11 cellular contexts compared by ENCODE assay signal in genomic region chr9:22203371-22204138, GRCh38.
DNase-seq lines count a peak whose midpoint lies in the region; ATAC-seq and TF ChIP-seq lines count a peak whose summit lies in the region.
"Had no signal": no experiment of that assay in that cellular context is flagged by ENCODE, and none has a peak within 500 bp of the region (broad histone marks: within the 10 kb centered on the region; RNA-seq: fewer than 3 reads in every experiment).

No MANE protein-coding gene starts in this region.

- H3K27me3 ChIP-seq in GM23248 (replicated peaks; ENCODE audit: insufficient read depth) (no peaks in the 10 kb centered on the region), skeletal muscle satellite cell (ENCODE audit: control insufficient read depth, insufficient read depth, low read length) (no peaks in the 10 kb centered on the region)
- H3K27me3 ChIP-seq: foreskin keratinocyte had no signal

- ATAC-seq in GM21390 (IDR thresholded peaks at IDR 0.05; ENCODE audit: unreplicated experiment): no peak
- ATAC-seq: foreskin keratinocyte had no signal

- H3K4me1 ChIP-seq in GM23248 (ENCODE audit: insufficient read depth): peaks cover 14% of the 10 kb centered on the region
- H3K4me1 ChIP-seq in skeletal muscle satellite cell (ENCODE audit: control insufficient read depth, insufficient read depth, low read length): peaks cover 7% of the 10 kb centered on the region

- H3K4me3 ChIP-seq in GM23248: 0 out of 2 replicates have a peak overlapping the region, but pooled peaks have one; percentile 8
- H3K4me3 ChIP-seq in fibroblast of mammary gland (ENCODE audit: control insufficient read depth, low read depth, low read length): no peak overlapping the region
- H3K4me3 ChIP-seq in skeletal muscle satellite cell (ENCODE audit: low read length): no peak overlapping the region
- no peak overlapping the region for H3K4me3 ChIP-seq in coronary artery

- H3K9ac ChIP-seq in GM23248: no peak overlapping the region
- H3K9ac ChIP-seq in skeletal muscle satellite cell (ENCODE audit: low read depth, low read length): no peak overlapping the region

- in situ Hi-C loops in GM23248 (cut with MboI): no loop called here

- H3K4me2 ChIP-seq in GM23248 (ENCODE audit: unreplicated experiment) (peak overlapping the region; percentile 53), skeletal muscle satellite cell (ENCODE audit: low read length) (peak overlapping the region; percentile 21)

- no peaks in the 10 kb centered on the region for H3K9me2 ChIP-seq in GM23248 (ENCODE audit: insufficient read depth)

- 19 to 20% methylated on average over 8 of the region's 8 CpGs for WGBS in GM23248 (ENCODE audit: low coverage in 1 of 2, low lambda C conversion rate in 2 of 2, missing lambda C conversion rate in 2 of 2), 2 experiments

- H3K36me3 ChIP-seq in GM23248 (ENCODE audit: low read depth): no peaks in the 10 kb centered on the region
- no peaks in the 10 kb centered on the region for H3K36me3 ChIP-seq in skeletal muscle satellite cell (ENCODE audit: insufficient read depth, low read length)

- no peaks in the 10 kb centered on the region for H3K79me2 ChIP-seq in GM23248 (ENCODE audit: insufficient read depth)

- no peak overlapping the region for H3K27ac ChIP-seq in GM23248
- H3K27ac ChIP-seq in coronary artery: no peak overlapping the region
- H3K27ac ChIP-seq: foreskin keratinocyte had no signal

- TF ChIP-seq CTCF in fibroblast of mammary gland (conservative IDR thresholded peaks at IDR 0.05; ENCODE audit: control insufficient read depth, insufficient read depth, low read depth, low read length) (no peak), coronary artery (IDR thresholded peaks at IDR 0.05) (no peak)

- peak; percentile 79 for DNase-seq in GM23248
- DNase-seq in OCI-M1 (lab: John Stamatoyannopoulos, UW): peak; percentile 67
- DNase-seq in fibroblast of mammary gland (ENCODE audit: low read depth): peak; percentile 78
- DNase-seq in hippocampal formation (lab: John Stamatoyannopoulos, UW): no peak
- no peak for DNase-seq in coronary artery (ENCODE audit: low spot score)
- no peak for DNase-seq in activated effector memory CD4-positive, alpha-beta T cell treated with anti-CD3 and anti-CD28 coated beads, Interleukin-2, amount 50 U/mL, for 16 hours
- DNase-seq: activated CD4-positive, alpha-beta T cell treated with anti-CD3 and anti-CD28 coated beads, Interleukin-2, amount 50 U/mL, for 48 hours; cerebellar nuclear complex had no signal

- H2AFZ ChIP-seq in GM23248: peak overlapping the region; percentile 72

- H3K9me3 ChIP-seq in GM23248 (ENCODE audit: low read depth) (no peaks in the 10 kb centered on the region), skeletal muscle satellite cell (replicated peaks; ENCODE audit: low read length) (no peaks in the 10 kb centered on the region)

- H3F3A ChIP-seq in GM23248 (ENCODE audit: insufficient read depth): peaks cover 5% of the 10 kb centered on the region; the same call in 1 of the 2 replicates

- H4K20me1 ChIP-seq in GM23248 (ENCODE audit: insufficient read depth): no peaks in the 10 kb centered on the region

Comparison
In these comparisons a context has a peak if more than half of its experiments do, and no peak if none do; other contexts are left out.
1. DNase-seq: peak in GM23248 (single experiment), OCI-M1 (single experiment) and fibroblast of mammary gland (single experiment); none in hippocampal formation (0 of 2), coronary artery (single experiment) and activated effector memory CD4-positive, alpha-beta T cell treated with anti-CD3 and anti-CD28 coated beads, Interleukin-2, amount 50 U/mL, for 16 hours (single experiment).